ENCODE assay signal across 8 cellular contexts in genomic region chr1:27830621-27831424, GRCh38. TPM values are rescaled to one million over a fixed set of nuclear protein-coding genes. Genes with fewer than 3 reads are reported as not detected.
A peak's percentile ranks its signal among the peaks of the same experiment; 100 is the strongest.
DNase-seq lines count a peak whose midpoint lies in the region; ATAC-seq and TF ChIP-seq lines count a peak whose summit lies in the region.

PPP1R8 (plus strand) TSS chr1:27830782; CDS start chr1:27830836, 54 bp downstream.

- no peak for TF ChIP-seq RAD21 in Ishikawa (IDR thresholded peaks at IDR 0.05; ENCODE audit: low read depth)

- no peaks in the 10 kb centered on the region for H3K27me3 ChIP-seq in esophagus (ENCODE audit: control insufficient read depth in 1 of 2, insufficient read depth in 2 of 2, low read length in 2 of 2)
- no peaks in the 10 kb centered on the region for H3K27me3 ChIP-seq in muscle layer of colon (ENCODE audit: control insufficient read depth in 1 of 2, insufficient read depth in 2 of 2, low read length in 2 of 2)

- H3K36me3 ChIP-seq in esophagus (ENCODE audit: control insufficient read depth in 2 of 2, insufficient read depth in 2 of 2, low read length in 1 of 2) (peaks cover 0 to 3% of the 10 kb centered on the region in 2 donors), muscle layer of colon (ENCODE audit: insufficient read depth, low read length) (peaks cover 11% of the 10 kb centered on the region)

- H3K4me3 ChIP-seq in esophagus (ENCODE audit: low read depth in 1 of 2, low read length in 2 of 2), result peak within 1 kb of the TSS; percentile 79 to 99
- peak within 1 kb of the TSS; percentile 72 to 99 for H3K4me3 ChIP-seq in muscle layer of colon (ENCODE audit: low read depth in 1 of 2, low read length in 2 of 2)

- H3K27ac ChIP-seq in esophagus (ENCODE audit: low read depth in 2 of 2, low read length in 1 of 2) (peak within 1 kb of the TSS; percentile 94 to 95), muscle layer of colon (ENCODE audit: low read depth, low read length) (peak within 1 kb of the TSS; percentile 89)

- H3K4me1 ChIP-seq in esophagus (ENCODE audit: control insufficient read depth in 2 of 2, insufficient read depth in 2 of 2, low read length in 1 of 2) (no peaks in the 10 kb centered on the region), muscle layer of colon (ENCODE audit: insufficient read depth, low read length) (peaks cover 16% of the 10 kb centered on the region)

- DNase-seq in DMS 273 treated with DMSO at 0.1 percent for 48 hours (lab: John Stamatoyannopoulos, UW), result peak; percentile 91
- peak; percentile 92 for DNase-seq in activated T-cell treated with anti-CD3 and anti-CD28 coated beads, Interleukin-2, amount 50 U/mL, for 24 hours
- peak; percentile 77 for DNase-seq in stimulated activated CD8-positive, alpha-beta memory T cell treated with anti-CD3 and anti-CD28 coated beads, Interleukin-7, amount 100 ng/mL, for 24 hours (ENCODE audit: low read depth)

- H3K9ac ChIP-seq in muscle layer of colon (ENCODE audit: low read length), result peak within 1 kb of the TSS; percentile 87

- TF ChIP-seq EP300 in Ishikawa (IDR thresholded peaks at IDR 0.05; ENCODE audit: borderline replicate concordance), result no peak

- H3K9me3 Mint-ChIP-seq in activated T-cell treated with anti-CD3 and anti-CD28 coated beads, Interleukin-2, amount 50 U/mL, for 24 hours, result no peaks in the 10 kb centered on the region

- no peaks in the 10 kb centered on the region for H3K27me3 Mint-ChIP-seq in activated T-cell treated with anti-CD3 and anti-CD28 coated beads, Interleukin-2, amount 50 U/mL, for 24 hours

- peaks cover 55% of the 10 kb centered on the region for H3K36me3 Mint-ChIP-seq in activated T-cell treated with anti-CD3 and anti-CD28 coated beads, Interleukin-2, amount 50 U/mL, for 24 hours (ENCODE audit: low read depth)

- 0 to 1% methylated on average over 60 of the region's 60 CpGs for WGBS in esophagus, 2 donors

- H3K27ac Mint-ChIP-seq in activated T-cell treated with anti-CD3 and anti-CD28 coated beads, Interleukin-2, amount 50 U/mL, for 24 hours, result peak within 1 kb of the TSS; percentile 96

- peak within 1 kb of the TSS; percentile 97 for H3K4me3 Mint-ChIP-seq in activated T-cell treated with anti-CD3 and anti-CD28 coated beads, Interleukin-2, amount 50 U/mL, for 24 hours

- peak; percentile 94 for ATAC-seq in GM21529 (IDR thresholded peaks at IDR 0.05; ENCODE audit: unreplicated experiment)

- H3K9me3 ChIP-seq in esophagus (ENCODE audit: control insufficient read depth in 2 of 2, insufficient read depth in 1 of 2, low read depth in 1 of 2, low read length in 1 of 2) (no peaks in the 10 kb centered on the region), muscle layer of colon (ENCODE audit: low read length) (no peaks in the 10 kb centered on the region)

- peaks cover 44% of the 10 kb centered on the region for H3K4me1 Mint-ChIP-seq in activated T-cell treated with anti-CD3 and anti-CD28 coated beads, Interleukin-2, amount 50 U/mL, for 24 hours (ENCODE audit: low read depth)

TF ChIP-seq in Ishikawa, 13 proteins besides CTCF, POLR2A, EP300 and RAD21 (continues in another document):
- TF ChIP-seq CEBPB (IDR thresholded peaks at IDR 0.05), result no peak
- TF ChIP-seq TAF1 (IDR thresholded peaks at IDR 0.05; ENCODE audit: low read depth), result peak; percentile 100
- peak; percentile 31; the same call in 1 of the 2 replicates for TF ChIP-seq USF1 (IDR thresholded peaks at IDR 0.05)
- 0 out of 2 replicates have a peak, but pooled peaks have one; percentile 48 for TF ChIP-seq TCF12 (IDR thresholded peaks at IDR 0.05; ENCODE audit: low read depth)
- no peak for TF ChIP-seq FOXM1 (IDR thresholded peaks at IDR 0.05; ENCODE audit: borderline replicate concordance, low read depth)
- TF ChIP-seq MAX (IDR thresholded peaks at IDR 0.05), result peak; percentile 76
- TF ChIP-seq CREB1 (IDR thresholded peaks at IDR 0.05; ENCODE audit: low read depth), result no peak
- TF ChIP-seq NFIC (IDR thresholded peaks at IDR 0.05), result peak; percentile 34
- no peak for TF ChIP-seq ZBTB7A (IDR thresholded peaks at IDR 0.05; ENCODE audit: low read depth)
- TF ChIP-seq REST (IDR thresholded peaks at IDR 0.05; ENCODE audit: low read depth), result no peak

TF ChIP-seq in PFSK-1, 5 proteins besides CTCF, POLR2A, EP300 and RAD21:
- TF ChIP-seq SIN3A (IDR thresholded peaks at IDR 0.05; ENCODE audit: borderline replicate concordance, insufficient read depth, low read length), result no peak
- peak; percentile 20 for TF ChIP-seq FOXP2 (optimal IDR thresholded peaks at IDR 0.05; ENCODE audit: borderline replicate concordance, extremely low read depth, extremely low read length, insufficient read depth)
- no peak; a peak in 1 of 4 replicates for TF ChIP-seq REST (IDR thresholded peaks at IDR 0.05; ENCODE audit: insufficient read depth in 1 of 2, low read depth in 2 of 2, low read length in 2 of 2)
- peak; percentile 100 for TF ChIP-seq TAF1 (IDR thresholded peaks at IDR 0.05; ENCODE audit: borderline replicate concordance, insufficient read depth, low read length)
- peak; percentile 95 for TF ChIP-seq POLR2AphosphoS5 (IDR thresholded peaks at IDR 0.05; ENCODE audit: low read depth, low read length)

RNA-seq across cellular contexts. Expression of gene PPP1R8, which starts in this region (rescaled TPM):
- 51.2 TPM for polyA plus RNA-seq in PFSK-1 (2012; ENCODE audit: insufficient read length, low read depth)
- 10 to 100 TPM; 15.5 to 27.2 TPM for polyA plus RNA-seq in esophagus

Comparison
In these comparisons a context has a peak if more than half of its experiments do, and no peak if none do; other contexts are left out.
1. Peak in every context shown above with its lines: DNase-seq, ATAC-seq, H3K4me3 ChIP-seq and H3K27ac ChIP-seq.